8 cellular contexts compared by ENCODE assay signal in genomic region chr12:102061556-102062418, GRCh38. TPM values are rescaled to one million over a fixed set of nuclear protein-coding genes. Genes with fewer than 3 reads are reported as not detected.
DNase-seq lines count a peak whose midpoint lies in the region; ATAC-seq, FAIRE-seq and TF ChIP-seq lines count a peak whose summit lies in the region.

WASHC3 (minus strand) TSS chr12:102061991; CDS start chr12:102061962, 29 bp downstream.

- BruUV-seq in OCI-LY7 (replicated peaks; lab: Mats Ljungman, UMichigan) = TSS peak; percentile 79

- H3K36me3 Mint-ChIP-seq in endothelial cell (ENCODE audit: low read depth, unreplicated experiment) = peaks cover 3% of the 10 kb centered on the region
- peaks cover 17% of the 10 kb centered on the region for H3K36me3 Mint-ChIP-seq in mesothelial cell of epicardium

- H3K4me1 Mint-ChIP-seq in endothelial cell (ENCODE audit: unreplicated experiment) (peaks cover 11% of the 10 kb centered on the region), mesothelial cell of epicardium (peaks cover 18% of the 10 kb centered on the region)

- H3K27ac Mint-ChIP-seq in endothelial cell (ENCODE audit: unreplicated experiment) = peak within 1 kb of the TSS; percentile 68
- H3K27ac Mint-ChIP-seq in mesothelial cell of epicardium = peak within 1 kb of the TSS; percentile 97

- H3K4me2 ChIP-seq in OCI-LY7 (ENCODE audit: low read length) = peak within 1 kb of the TSS; percentile 95

- H3K4me3 Mint-ChIP-seq in endothelial cell (ENCODE audit: unreplicated experiment) (peak within 1 kb of the TSS; percentile 97), mesothelial cell of epicardium (peak within 1 kb of the TSS; percentile 98)

- peak; percentile 92 for ATAC-seq in GM21526 (IDR thresholded peaks at IDR 0.05; ENCODE audit: low FRiP score, unreplicated experiment)

- no peak for FAIRE-seq in D721Med (lab: Jason Lieb, UNC)

- H4K20me1 ChIP-seq in OCI-LY7 (ENCODE audit: insufficient read depth, low read length) = no peaks in the 10 kb centered on the region

- H3K9me2 ChIP-seq in OCI-LY7 (ENCODE audit: insufficient read depth, low read length) = no peaks in the 10 kb centered on the region

- H3K79me2 ChIP-seq in OCI-LY7 (ENCODE audit: insufficient read depth, low read depth, low read length) = no peaks in the 10 kb centered on the region; the same call in 1 of the 2 replicates

- peak within 1 kb of the TSS; percentile 34 for H3K27ac ChIP-seq in OCI-LY7 (ENCODE audit: low read depth, low read length, poor library complexity, severe bottlenecking)

- H3K4me3 ChIP-seq in OCI-LY7 (ENCODE audit: low read depth, low read length, poor library complexity, severe bottlenecking) = peak within 1 kb of the TSS; percentile 90

- H3K9me3 Mint-ChIP-seq in endothelial cell (ENCODE audit: unreplicated experiment) (no peaks in the 10 kb centered on the region), mesothelial cell of epicardium (peaks cover 5% of the 10 kb centered on the region)

- DNase-seq in D721Med (ENCODE audit: insufficient read length, low spot score) = peak; percentile 20
- peak; percentile 56 for DNase-seq in HuH-7.5 (ENCODE audit: low spot score)
- peak; percentile 94 for DNase-seq in OCI-LY7 (ENCODE audit: low spot score)
- peak; percentile 93 for DNase-seq in activated T-cell treated with anti-CD3 and anti-CD28 coated beads for 1 hour (ENCODE audit: low read depth)
- DNase-seq in endothelial cell (ENCODE audit: low spot score) = peak; percentile 86
- DNase-seq in mesothelial cell of epicardium (ENCODE audit: low spot score in 2 of 2, unreplicated experiment in 2 of 2) = peak; percentile 76 to 87
- peak; percentile 92 to 93 for DNase-seq in stimulated activated CD8-positive, alpha-beta memory T cell treated with anti-CD3 and anti-CD28 coated beads, Interleukin-15, amount 100 ng/mL, for 48 hours (ENCODE audit: low read depth in 2 of 2)

- H3K27me3 Mint-ChIP-seq in endothelial cell (ENCODE audit: unreplicated experiment) (peaks cover 5% of the 10 kb centered on the region), mesothelial cell of epicardium (ENCODE audit: low read depth) (no peaks in the 10 kb centered on the region)

- peaks cover 6% of the 10 kb centered on the region for H3K4me1 ChIP-seq in OCI-LY7 (ENCODE audit: insufficient read depth, low read length, poor library complexity, severe bottlenecking)

- no peaks in the 10 kb centered on the region for H3K36me3 ChIP-seq in OCI-LY7 (ENCODE audit: insufficient read depth, low read length)

- CTCF ChIA-PET in OCI-LY7 (lab: Charles Lee; ENCODE audit: unreplicated experiment) = interaction anchor here (1.3 kb wide), 1 partner anchor 51 kb away, joined by 3 read pairs; no protein-coding TSS in a partner anchor

- H3K9me3 ChIP-seq in OCI-LY7 (ENCODE audit: low read length) = no peaks in the 10 kb centered on the region

- POLR2A ChIA-PET in OCI-LY7 (lab: Charles Lee) = interaction anchor here (0.7 to 2.7 kb wide), 8 partner anchors 9 to 128 kb away, joined by 3 to 8 read pairs (median 4); no protein-coding TSS in a partner anchor

- H2AFZ ChIP-seq in OCI-LY7 (ENCODE audit: low read length) = peak within 1 kb of the TSS; percentile 93

- TF ChIP-seq CTCF in D721Med (IDR thresholded peaks at IDR 0.05; ENCODE audit: insufficient read depth, missing control alignments) (no peak), OCI-LY7 (conservative IDR thresholded peaks at IDR 0.05; ENCODE audit: low read length) (no peak), endothelial cell (IDR thresholded peaks at IDR 0.05; ENCODE audit: unreplicated experiment) (no peak), mesothelial cell of epicardium (IDR thresholded peaks at IDR 0.05; ENCODE audit: unreplicated experiment) (no peak)

- intact Hi-C loops in OCI-LY7 (cut with micrococcal nuclease; ENCODE audit: unreplicated experiment) = loop anchor here (2.0 to 5.0 kb wide), 4 partner anchors 59 to 289 kb away; partner anchors contain the start of genes NUP37 and PARPBP

RNA-seq across cellular contexts. Expression of gene WASHC3, which starts in this region (rescaled TPM):
- 28.4 and 29.2 TPM in 2 replicates for total RNA-seq in OCI-LY7 (2014; rRNA removed; shearing (Covaris generic))
- total RNA-seq in OCI-LY7 (2022) (33.3 and 34.4 TPM in 2 replicates), endothelial cell (ENCODE audit: unreplicated experiment) (19.7 TPM), mesothelial cell of epicardium (27.9 to 28.8 TPM (median 28.5 TPM) in 3 replicates)

Comparison
In these comparisons a context has a peak if more than half of its experiments do, and no peak if none do; other contexts are left out.
1. Peak in every context shown above with its lines: DNase-seq, ATAC-seq, H3K4me3 ChIP-seq and H3K27ac ChIP-seq.
2. DNase-seq: peak in every context shown above with its lines; median percentile 94 in OCI-LY7; 93 in activated T-cell treated with anti-CD3 and anti-CD28 coated beads for 1 hour; 92 in stimulated activated CD8-positive, alpha-beta memory T cell treated with anti-CD3 and anti-CD28 coated beads, Interleukin-15, amount 100 ng/mL, for 48 hours; 86 in endothelial cell; 82 in mesothelial cell of epicardium; 56 in HuH-7.5; 20 in D721Med.